ENCODE assay signal across 1 cellular context in genomic region chr19:16324064-16324383, GRCh38.
TF ChIP-seq lines count a peak whose summit lies in the region.

No MANE protein-coding gene starts in this region.

TF ChIP-seq in IMR-90, 13 proteins besides CTCF, POLR2A, EP300 and RAD21 (continued from another document):
- TF ChIP-seq ELK1 (IDR thresholded peaks at IDR 0.05; ENCODE audit: borderline replicate concordance, low read depth, low read length) (no peak), USF2 (IDR thresholded peaks at IDR 0.05; ENCODE audit: low read depth, low read length) (no peak), SMC3 (IDR thresholded peaks at IDR 0.05; ENCODE audit: low read depth, low read length) (no peak), MXI1 (IDR thresholded peaks at IDR 0.05; ENCODE audit: borderline replicate concordance, low read depth, low read length) (no peak)
